1 cellular context compared by ENCODE assay signal in the genomic region with DNA sequence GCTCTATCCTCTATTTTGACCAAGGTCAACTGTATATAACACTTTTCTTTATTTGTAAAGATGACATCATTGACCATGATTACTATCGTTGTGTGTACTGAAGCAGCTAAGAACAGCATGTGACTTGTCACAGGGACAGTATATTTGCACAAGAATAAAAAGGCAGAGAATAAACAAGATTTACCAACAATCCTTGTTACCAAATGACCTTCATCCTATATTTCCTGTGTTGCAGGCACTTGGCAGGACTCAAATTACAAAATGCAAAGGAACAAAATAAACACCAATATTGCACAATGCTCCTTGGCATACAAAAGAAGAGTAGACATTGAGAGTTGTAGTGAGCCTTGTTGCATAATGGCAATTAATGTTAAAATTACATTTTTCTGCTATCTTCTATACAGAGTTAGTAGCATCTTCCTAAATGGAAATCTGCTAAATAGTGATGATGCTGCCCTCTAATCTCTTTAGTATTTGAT.
TF ChIP-seq lines count a peak whose summit lies in the region.

No MANE protein-coding gene starts in this region.

TF ChIP-seq in HepG2, 621 proteins besides CTCF, POLR2A, EP300 and RAD21 (continued from another document and continues in another):
- no peak for TF ChIP-seq FOXC1 (CRISPR knock-in tag; IDR thresholded peaks at IDR 0.05; ENCODE audit: borderline replicate concordance)
- TF ChIP-seq MAX (IDR thresholded peaks at IDR 0.05) = peak; percentile 71; the same call in 1 of the 2 replicates
- TF ChIP-seq, protein P1, sequence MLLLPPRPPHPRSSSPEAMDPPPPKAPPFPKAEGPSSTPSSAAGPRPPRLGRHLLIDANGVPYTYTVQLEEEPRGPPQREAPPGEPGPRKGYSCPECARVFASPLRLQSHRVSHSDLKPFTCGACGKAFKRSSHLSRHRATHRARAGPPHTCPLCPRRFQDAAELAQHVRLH (CRISPR knock-in tag; IDR thresholded peaks at IDR 0.05; ENCODE audit: borderline replicate concordance, low read depth) = peak; percentile 71
- TF ChIP-seq ZIK1 (CRISPR knock-in tag; IDR thresholded peaks at IDR 0.05; ENCODE audit: borderline replicate concordance, low read depth) = 0 out of 2 replicates have a peak, but pooled peaks have one; percentile 31
- peak; percentile 95 for TF ChIP-seq RARA (CRISPR knock-in tag; IDR thresholded peaks at IDR 0.05)
- TF ChIP-seq ZBTB8A (CRISPR knock-in tag; IDR thresholded peaks at IDR 0.05; ENCODE audit: borderline replicate concordance, low read depth) = peak; percentile 58; the same call in 1 of the 2 replicates
- TF ChIP-seq SNAPC2 (CRISPR knock-in tag; IDR thresholded peaks at IDR 0.05) = peak; percentile 89; the same call in 1 of the 2 replicates
- TF ChIP-seq NR2F1 (CRISPR knock-in tag; IDR thresholded peaks at IDR 0.05) = peak; percentile 91 to 96
- TF ChIP-seq FOXA3 (CRISPR knock-in tag; IDR thresholded peaks at IDR 0.05) = peak; percentile 100
- peak; percentile 75 for TF ChIP-seq ZBTB21 (CRISPR knock-in tag; IDR thresholded peaks at IDR 0.05)
- TF ChIP-seq, protein P2, sequence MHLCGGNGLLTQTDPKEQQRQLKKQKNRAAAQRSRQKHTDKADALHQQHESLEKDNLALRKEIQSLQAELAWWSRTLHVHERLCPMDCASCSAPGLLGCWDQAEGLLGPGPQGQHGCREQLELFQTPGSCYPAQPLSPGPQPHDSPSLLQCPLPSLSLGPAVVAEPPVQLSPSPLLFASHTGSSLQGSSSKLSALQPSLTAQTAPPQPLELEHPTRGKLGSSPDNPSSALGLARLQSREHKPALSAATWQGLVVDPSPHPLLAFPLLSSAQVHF (CRISPR knock-in tag; IDR thresholded peaks at IDR 0.05) = 0 out of 2 replicates have a peak, but pooled peaks have one; percentile 75
- TF ChIP-seq ZNF503 (CRISPR knock-in tag; IDR thresholded peaks at IDR 0.05) = peak; percentile 100
- TF ChIP-seq KLF11 (CRISPR knock-in tag; IDR thresholded peaks at IDR 0.05) = peak; percentile 81; the same call in 1 of the 2 replicates
- TF ChIP-seq ARNTL (CRISPR knock-in tag; IDR thresholded peaks at IDR 0.05) = peak; percentile 97
- TF ChIP-seq DR1 (CRISPR knock-in tag; IDR thresholded peaks at IDR 0.05) = no peak
- TF ChIP-seq ZNF407 (CRISPR knock-in tag; IDR thresholded peaks at IDR 0.05; ENCODE audit: not compliant biosample characterization) = no peak
- peak; percentile 90; the same call in 1 of the 2 replicates for TF ChIP-seq MYPOP (CRISPR knock-in tag; IDR thresholded peaks at IDR 0.05)
- TF ChIP-seq ATF3 (CRISPR knock-in tag; IDR thresholded peaks at IDR 0.05) = peak; percentile 98
- no peak for TF ChIP-seq ZBTB1 (CRISPR knock-in tag; IDR thresholded peaks at IDR 0.05; ENCODE audit: borderline replicate concordance)
- TF ChIP-seq, protein P3, sequence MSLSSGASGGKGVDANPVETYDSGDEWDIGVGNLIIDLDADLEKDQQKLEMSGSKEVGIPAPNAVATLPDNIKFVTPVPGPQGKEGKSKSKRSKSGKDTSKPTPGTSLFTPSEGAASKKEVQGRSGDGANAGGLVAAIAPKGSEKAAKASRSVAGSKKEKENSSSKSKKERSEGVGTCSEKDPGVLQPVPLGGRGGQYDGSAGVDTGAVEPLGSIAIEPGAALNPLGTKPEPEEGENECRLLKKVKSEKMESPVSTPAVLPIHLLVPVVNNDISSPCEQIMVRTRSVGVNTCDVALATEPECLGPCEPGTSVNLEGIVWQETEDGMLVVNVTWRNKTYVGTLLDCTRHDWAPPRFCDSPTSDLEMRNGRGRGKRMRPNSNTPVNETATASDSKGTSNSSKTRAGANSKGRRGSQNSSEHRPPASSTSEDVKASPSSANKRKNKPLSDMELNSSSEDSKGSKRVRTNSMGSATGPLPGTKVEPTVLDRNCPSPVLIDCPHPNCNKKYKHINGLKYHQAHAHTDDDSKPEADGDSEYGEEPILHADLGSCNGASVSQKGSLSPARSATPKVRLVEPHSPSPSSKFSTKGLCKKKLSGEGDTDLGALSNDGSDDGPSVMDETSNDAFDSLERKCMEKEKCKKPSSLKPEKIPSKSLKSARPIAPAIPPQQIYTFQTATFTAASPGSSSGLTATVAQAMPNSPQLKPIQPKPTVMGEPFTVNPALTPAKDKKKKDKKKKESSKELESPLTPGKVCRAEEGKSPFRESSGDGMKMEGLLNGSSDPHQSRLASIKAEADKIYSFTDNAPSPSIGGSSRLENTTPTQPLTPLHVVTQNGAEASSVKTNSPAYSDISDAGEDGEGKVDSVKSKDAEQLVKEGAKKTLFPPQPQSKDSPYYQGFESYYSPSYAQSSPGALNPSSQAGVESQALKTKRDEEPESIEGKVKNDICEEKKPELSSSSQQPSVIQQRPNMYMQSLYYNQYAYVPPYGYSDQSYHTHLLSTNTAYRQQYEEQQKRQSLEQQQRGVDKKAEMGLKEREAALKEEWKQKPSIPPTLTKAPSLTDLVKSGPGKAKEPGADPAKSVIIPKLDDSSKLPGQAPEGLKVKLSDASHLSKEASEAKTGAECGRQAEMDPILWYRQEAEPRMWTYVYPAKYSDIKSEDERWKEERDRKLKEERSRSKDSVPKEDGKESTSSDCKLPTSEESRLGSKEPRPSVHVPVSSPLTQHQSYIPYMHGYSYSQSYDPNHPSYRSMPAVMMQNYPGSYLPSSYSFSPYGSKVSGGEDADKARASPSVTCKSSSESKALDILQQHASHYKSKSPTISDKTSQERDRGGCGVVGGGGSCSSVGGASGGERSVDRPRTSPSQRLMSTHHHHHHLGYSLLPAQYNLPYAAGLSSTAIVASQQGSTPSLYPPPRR (CRISPR knock-in tag; IDR thresholded peaks at IDR 0.05; ENCODE audit: borderline replicate concordance) = peak; percentile 100
- TF ChIP-seq ZKSCAN1 (IDR thresholded peaks at IDR 0.05; ENCODE audit: low read length) = 0 out of 2 replicates have a peak, but pooled peaks have one; percentile 68
- peak; percentile 70; the same call in 1 of the 2 replicates for TF ChIP-seq DMAP1 (CRISPR knock-in tag; IDR thresholded peaks at IDR 0.05)
- TF ChIP-seq ETV5 (CRISPR knock-in tag; IDR thresholded peaks at IDR 0.05; ENCODE audit: borderline replicate concordance) = peak; percentile 98
- TF ChIP-seq, protein P4, sequence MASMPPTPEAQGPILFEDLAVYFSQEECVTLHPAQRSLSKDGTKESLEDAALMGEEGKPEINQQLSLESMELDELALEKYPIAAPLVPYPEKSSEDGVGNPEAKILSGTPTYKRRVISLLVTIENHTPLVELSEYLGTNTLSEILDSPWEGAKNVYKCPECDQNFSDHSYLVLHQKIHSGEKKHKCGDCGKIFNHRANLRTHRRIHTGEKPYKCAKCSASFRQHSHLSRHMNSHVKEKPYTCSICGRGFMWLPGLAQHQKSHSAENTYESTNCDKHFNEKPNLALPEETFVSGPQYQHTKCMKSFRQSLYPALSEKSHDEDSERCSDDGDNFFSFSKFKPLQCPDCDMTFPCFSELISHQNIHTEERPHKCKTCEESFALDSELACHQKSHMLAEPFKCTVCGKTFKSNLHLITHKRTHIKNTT (CRISPR knock-in tag; IDR thresholded peaks at IDR 0.05) = no peak
- 0 out of 2 replicates have a peak, but pooled peaks have one; percentile 27 for TF ChIP-seq ZNF17 (CRISPR knock-in tag; IDR thresholded peaks at IDR 0.05)
- TF ChIP-seq ZMYM4 (CRISPR knock-in tag; IDR thresholded peaks at IDR 0.05) = peak; percentile 93
- no peak for TF ChIP-seq ZNF263 (CRISPR knock-in tag; IDR thresholded peaks at IDR 0.05)
- peak; percentile 97 for TF ChIP-seq ZNF614 (CRISPR knock-in tag; IDR thresholded peaks at IDR 0.05; ENCODE audit: borderline replicate concordance)
- TF ChIP-seq ZNF232 (CRISPR knock-in tag; IDR thresholded peaks at IDR 0.05; ENCODE audit: borderline replicate concordance) = no peak
